In the genomic region with DNA sequence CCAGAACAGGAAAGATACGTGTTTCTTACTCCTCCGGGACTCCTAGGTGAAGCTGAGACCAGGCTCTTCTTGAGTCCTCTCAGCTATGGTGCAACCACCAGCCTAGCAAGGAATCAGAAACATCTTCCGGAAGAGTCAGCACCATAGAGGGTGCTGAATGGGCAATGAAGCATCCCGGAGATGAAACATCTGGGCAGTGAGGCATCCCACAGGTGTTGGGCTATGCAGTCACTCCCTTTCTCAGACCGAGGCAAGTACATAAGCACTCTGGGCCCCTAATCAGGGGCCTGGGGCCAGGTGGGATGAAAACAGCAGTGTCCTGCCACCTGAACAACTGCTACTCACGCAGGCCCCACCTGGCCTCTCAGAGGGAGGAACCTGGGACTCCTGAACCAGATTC, we compare ENCODE assay signal across 8 cellular contexts. TPM values are rescaled to one million over a fixed set of nuclear protein-coding genes. Genes with fewer than 3 reads are reported as not detected.
DNase-seq lines count a peak whose midpoint lies in the region; ATAC-seq and TF ChIP-seq lines count a peak whose summit lies in the region.

No MANE protein-coding gene starts in this region.

- peaks cover 42% of the 10 kb centered on the region for H3K36me3 Mint-ChIP-seq in activated B cell treated with CpG ODN at 0.5 μM for 24 hours (ENCODE audit: low read depth)

- TF ChIP-seq EP300 in tibial nerve (IDR thresholded peaks at IDR 0.05), result no peak

- intact Hi-C loops in activated B cell treated with CpG ODN at 0.5 μM for 24 hours (cut with micrococcal nuclease), result no loop called here

- H3K27ac ChIP-seq in iPS-18a (ENCODE audit: low read length), result no peak overlapping the region
- H3K27ac ChIP-seq in tibial nerve, result peak overlapping the region in 3 of 4 donors; percentile 83 to 96 (median 95)

- no peak for TF ChIP-seq CTCF in activated B cell treated with CpG ODN at 0.5 μM for 24 hours (IDR thresholded peaks at IDR 0.05)
- TF ChIP-seq CTCF in tibial nerve (IDR thresholded peaks at IDR 0.05), result no peak

- peak overlapping the region; percentile 65 for H3K9ac ChIP-seq in iPS-18a (ENCODE audit: low read length)

- no peak for DNase-seq in activated B cell treated with CpG ODN at 0.5 μM for 24 hours
- no peak for DNase-seq in tibial nerve (ENCODE audit: low spot score in 2 of 2)
- DNase-seq in hypothalamus (lab: John Stamatoyannopoulos, UW), result no peak
- no peak for DNase-seq in activated gamma-delta T cell (lab: John Stamatoyannopoulos, UW)
- no peak for DNase-seq in NCI-H1694 (lab: John Stamatoyannopoulos, UW)

- peaks cover 3% of the 10 kb centered on the region for H3K36me3 ChIP-seq in iPS-18a (ENCODE audit: control insufficient read depth, low read depth, low read length)
- H3K36me3 ChIP-seq in tibial nerve, result peaks cover 0 to 33% (median 0%) of the 10 kb centered on the region in 3 donors

- peak overlapping the region; percentile 96 for H3K27ac Mint-ChIP-seq in activated B cell treated with CpG ODN at 0.5 μM for 24 hours

- CTCF ChIA-PET in activated B cell treated with CpG ODN at 0.5 μM for 24 hours (lab: Charles Lee), result interaction anchor here (2.1 to 4.1 kb wide), 3 partner anchors 16 to 71 kb away, joined by 11 to 52 read pairs (median 15); a partner anchor contains a TSS

- in situ Hi-C loops in GM18951 (cut with MboI; ENCODE audit: low sequenced_read_pairs, unreplicated experiment), result no loop called here

- peak overlapping the region; percentile 95 for H3K4me3 Mint-ChIP-seq in activated B cell treated with CpG ODN at 0.5 μM for 24 hours

- WGBS in tibial nerve, 2 donors, result 83 to 86% methylated on average over 6 of the region's 6 CpGs

- POLR2A ChIA-PET in activated B cell treated with CpG ODN at 0.5 μM for 24 hours (lab: Charles Lee), result interaction anchor here (0.6 to 6.3 kb wide), 9 partner anchors 10 to 730 kb away, joined by 3 to 536 read pairs (median 4); a partner anchor contains a TSS

- no peaks in the 10 kb centered on the region for H3K27me3 Mint-ChIP-seq in activated B cell treated with CpG ODN at 0.5 μM for 24 hours

- TF ChIP-seq POLR2A in GM18951 (IDR thresholded peaks at IDR 0.05; ENCODE audit: extremely low read depth, insufficient read depth, insufficient read length) (peak; percentile 5), tibial nerve (IDR thresholded peaks at IDR 0.05) (no peak)

- H3K4me3 ChIP-seq in iPS-18a (ENCODE audit: low read length) (peak overlapping the region; percentile 78), tibial nerve (peak overlapping the region; percentile 90 to 96 (median 93))

- no peaks in the 10 kb centered on the region for H3K9me3 ChIP-seq in iPS-18a (ENCODE audit: control insufficient read depth, low read depth, low read length)
- H3K9me3 ChIP-seq in tibial nerve, result peaks cover 0 to 7% (median 0%) of the 10 kb centered on the region in 4 donors

- H3K27me3 ChIP-seq in iPS-18a (ENCODE audit: control insufficient read depth, insufficient read depth, low read length) (no peaks in the 10 kb centered on the region), tibial nerve (no peaks in the 10 kb centered on the region)

- peaks cover 63% of the 10 kb centered on the region for H3K4me1 Mint-ChIP-seq in activated B cell treated with CpG ODN at 0.5 μM for 24 hours

- H3K9me3 Mint-ChIP-seq in activated B cell treated with CpG ODN at 0.5 μM for 24 hours, result no peaks in the 10 kb centered on the region

- ATAC-seq in HG02981 (IDR thresholded peaks at IDR 0.05; ENCODE audit: unreplicated experiment), result peak; percentile 21
- peak; percentile 32 for ATAC-seq in activated B cell treated with CpG ODN at 0.5 μM for 24 hours (ENCODE audit: low read depth)

- H3K4me1 ChIP-seq in iPS-18a (ENCODE audit: control insufficient read depth, low read depth, low read length), result peaks cover 13% of the 10 kb centered on the region
- peaks cover 0 to 78% (median 34%) of the 10 kb centered on the region in 4 donors for H3K4me1 ChIP-seq in tibial nerve

RNA-seq across cellular contexts. Expression of a gene that starts 1.4 kb away (rescaled TPM):
- total RNA-seq in activated B cell treated with CpG ODN at 0.5 μM for 24 hours (55.2 and 61.8 TPM in 2 replicates), tibial nerve (10 to 100 TPM; 28.0 to 66.3 (median 54.8) TPM)

RNA-seq across cellular contexts. Expression of a gene that starts 16.8 kb away (rescaled TPM):
- total RNA-seq in activated B cell treated with CpG ODN at 0.5 μM for 24 hours (70.0 and 71.0 TPM in 2 replicates), tibial nerve (10 to 100 TPM; 55.3 to 90.6 (median 64.0) TPM)

RNA-seq across cellular contexts. Expression of a gene that starts 24.9 kb away (rescaled TPM):
- total RNA-seq in activated B cell treated with CpG ODN at 0.5 μM for 24 hours (11.5 and 11.8 TPM in 2 replicates), tibial nerve (10 to 100 TPM in 1 of 4 donors, 1 to 10 TPM in 3; 4.5 to 16.1 (median 7.2) TPM)

RNA-seq across cellular contexts. Expression of a gene that starts 27.3 kb away (rescaled TPM):
- total RNA-seq in activated B cell treated with CpG ODN at 0.5 μM for 24 hours (33.4 and 40.4 TPM in 2 replicates), tibial nerve (10 to 100 TPM; 14.2 to 24.0 (median 21.4) TPM)

RNA-seq across cellular contexts. Expression of a gene that starts 40.2 kb away (rescaled TPM):
- total RNA-seq in activated B cell treated with CpG ODN at 0.5 μM for 24 hours, result 1.6 TPM in 2 replicates
- 1 to 10 TPM in 3 of 4 donors, under 1 TPM in 1; 0.90 to 8.2 (median 2.0) TPM for total RNA-seq in tibial nerve
